In the genomic region with DNA sequence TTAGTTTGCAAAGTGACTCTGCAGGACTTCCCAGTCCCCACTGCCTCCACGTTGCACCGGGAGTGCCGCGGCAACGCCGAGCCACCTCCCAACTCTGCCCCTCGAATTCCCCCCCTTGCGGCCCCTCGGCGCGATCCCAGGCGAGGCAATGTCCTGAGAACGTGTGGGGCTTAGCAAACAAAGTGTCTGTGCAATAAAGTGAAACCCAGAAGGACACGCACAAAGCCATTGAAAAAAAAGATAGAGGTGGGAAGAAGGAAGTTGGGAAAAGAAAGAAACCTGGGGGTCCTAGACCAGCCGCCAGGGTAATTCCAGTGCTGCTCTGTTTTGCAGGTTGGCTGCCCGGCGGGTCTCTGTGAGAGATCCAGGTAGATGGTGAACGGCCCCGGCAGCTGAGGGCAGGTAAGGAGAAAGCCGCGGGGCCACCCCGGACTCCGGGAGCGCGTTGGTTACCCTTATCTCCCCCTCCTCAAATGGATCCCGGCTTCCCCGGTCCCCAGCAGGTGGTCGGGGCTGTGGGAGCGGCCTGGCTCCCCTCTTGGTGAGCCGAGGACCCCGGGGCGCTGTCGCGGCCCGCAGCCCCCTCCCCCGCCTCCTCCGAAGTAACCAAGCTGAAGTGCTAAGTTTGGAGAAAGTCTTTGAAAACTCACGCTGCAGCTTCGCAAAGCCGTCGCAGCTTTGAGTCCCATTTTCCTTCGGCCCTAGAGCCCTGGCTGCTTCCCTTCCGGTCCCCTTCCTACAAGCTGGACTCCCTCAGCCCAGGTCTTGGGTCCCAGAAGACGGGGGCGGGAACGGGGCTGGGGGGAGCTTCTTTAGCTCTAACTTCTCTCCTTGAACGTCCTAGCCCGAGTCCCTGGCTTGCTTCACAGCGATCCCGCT, we compare ENCODE assay signal across 8 cellular contexts. TPM values are rescaled to one million over a fixed set of nuclear protein-coding genes. Genes with fewer than 3 reads are reported as not detected.
A peak's percentile ranks its signal among the peaks of the same experiment; 100 is the strongest.
DNase-seq lines count a peak whose midpoint lies in the region; ATAC-seq, FAIRE-seq and TF ChIP-seq lines count a peak whose summit lies in the region.

No MANE protein-coding gene starts in this region.

- peaks cover 55% of the 10 kb centered on the region for H3K4me1 Mint-ChIP-seq in neural crest cell

- H3K36me3 Mint-ChIP-seq in neural crest cell (ENCODE audit: low read depth): peaks cover 10% of the 10 kb centered on the region

- H2AFZ ChIP-seq in OCI-LY1 (ENCODE audit: low read length): peak overlapping the region; percentile 62; the same call in 1 of the 2 replicates

- H3K4me3 Mint-ChIP-seq in neural crest cell: peak overlapping the region; percentile 84

- peaks cover 96% of the 10 kb centered on the region for H3K27me3 Mint-ChIP-seq in neural crest cell (ENCODE audit: low read depth)

- H4K20me1 ChIP-seq in OCI-LY1 (ENCODE audit: insufficient read depth, low read length): no peaks in the 10 kb centered on the region

- no peaks in the 10 kb centered on the region for H3K27me3 ChIP-seq in OCI-LY1 (ENCODE audit: insufficient read depth, low read length)

- H3K4me1 ChIP-seq in OCI-LY1 (ENCODE audit: insufficient read depth, low read length, severe bottlenecking): peaks cover 47% of the 10 kb centered on the region

- peak; percentile 39 for DNase-seq in GDM1 (lab: John Stamatoyannopoulos, UW)
- DNase-seq in ecto neural progenitor cell (ENCODE audit: low spot score): peak; percentile 67
- no peak for DNase-seq in neural crest cell (ENCODE audit: low read depth, low spot score)
- no peak for DNase-seq in urothelium cell line (ENCODE audit: low spot score)
- no peak for DNase-seq in H54 (ENCODE audit: insufficient read length, low spot score)
- no peak for DNase-seq in stimulated activated CD4-positive, alpha-beta T cell treated with anti-CD3 and anti-CD28 coated beads, Interleukin-4, amount 100 ng/mL, for 1 hour

- peak; percentile 10 for ATAC-seq in GM21528 (IDR thresholded peaks at IDR 0.05; ENCODE audit: low FRiP score, unreplicated experiment)

- no peaks in the 10 kb centered on the region for H3K9me3 ChIP-seq in OCI-LY1 (ENCODE audit: low read length)

- H3K4me3 ChIP-seq in OCI-LY1 (ENCODE audit: low read depth, low read length, poor library complexity, severe bottlenecking): peak overlapping the region; percentile 84

- H3K4me2 ChIP-seq in OCI-LY1 (ENCODE audit: low read length): peak overlapping the region; percentile 63

- no peaks in the 10 kb centered on the region for H3F3A ChIP-seq in OCI-LY1 (ENCODE audit: insufficient read depth, low read length)

- no peak for TF ChIP-seq POLR2A in H54 (IDR thresholded peaks at IDR 0.05; ENCODE audit: low read depth, low read length)

- no peak overlapping the region for H3K27ac Mint-ChIP-seq in neural crest cell (ENCODE audit: unreplicated experiment)

- no peaks in the 10 kb centered on the region for H3K9me2 ChIP-seq in OCI-LY1 (ENCODE audit: low read depth, low read length)

- peaks cover 18% of the 10 kb centered on the region for H3K36me3 ChIP-seq in OCI-LY1 (ENCODE audit: insufficient read depth, low read length)

- peak; percentile 11; the same call in 1 of the 2 replicates for TF ChIP-seq CTCF in OCI-LY1 (IDR thresholded peaks at IDR 0.05; ENCODE audit: low read length)
- peak; percentile 27 for TF ChIP-seq CTCF in neural crest cell (conservative IDR thresholded peaks at IDR 0.05)

- H3K27ac ChIP-seq in OCI-LY1 (ENCODE audit: low read depth, low read length, poor library complexity, severe bottlenecking): no peak overlapping the region

- FAIRE-seq in urothelium cell line (lab: Jason Lieb, UNC) (no peak), H54 (lab: Jason Lieb, UNC) (no peak)

- H3K9ac ChIP-seq in OCI-LY1 (ENCODE audit: low read length): peak overlapping the region; percentile 85

- no peaks in the 10 kb centered on the region for H3K79me2 ChIP-seq in OCI-LY1 (ENCODE audit: insufficient read depth, low read length)

- H3K9me3 Mint-ChIP-seq in neural crest cell: no peaks in the 10 kb centered on the region

RNA-seq across cellular contexts. Expression of a gene that starts 0.5 kb away (rescaled TPM):
- total RNA-seq in neural crest cell: 12.4 and 15.1 TPM in 2 replicates

Comparison
In these comparisons a context has a peak if more than half of its experiments do, and no peak if none do; other contexts are left out.
1. DNase-seq: peak in GDM1 (single experiment) and ecto neural progenitor cell (single experiment); none in neural crest cell (single experiment), urothelium cell line (single experiment), H54 (single experiment) and stimulated activated CD4-positive, alpha-beta T cell treated with anti-CD3 and anti-CD28 coated beads, Interleukin-4, amount 100 ng/mL, for 1 hour (single experiment).